Comparison of ENCODE assay signal across 1 cellular context in the genomic region with DNA sequence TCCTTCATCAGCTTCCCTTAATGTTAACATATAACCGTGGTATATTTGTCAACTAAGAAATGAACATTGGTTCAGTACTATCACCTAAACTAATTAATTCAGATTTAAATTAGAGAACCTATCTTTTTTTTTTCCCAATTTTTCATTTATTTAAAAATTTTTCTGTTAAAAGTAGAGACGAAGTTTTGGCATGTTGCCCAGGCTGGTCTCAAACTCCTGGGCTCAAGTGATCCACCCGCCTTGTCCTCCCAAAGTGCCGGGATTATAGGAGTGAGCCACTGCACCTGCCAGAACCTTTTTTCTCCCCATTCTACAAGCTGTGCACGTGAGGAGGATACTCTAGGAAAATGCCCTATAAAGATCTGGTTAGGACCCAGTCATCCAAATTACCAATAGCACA.
TF ChIP-seq lines count a peak whose summit lies in the region.

No MANE protein-coding gene starts in this region.

TF ChIP-seq in K562, 482 proteins besides CTCF, POLR2A, EP300 and RAD21:
- no peak for TF ChIP-seq XRCC3 (IDR thresholded peaks at IDR 0.05)
- no peak for TF ChIP-seq HCFC1 (IDR thresholded peaks at IDR 0.05; ENCODE audit: low read depth, low read length)
- TF ChIP-seq, protein P1, sequence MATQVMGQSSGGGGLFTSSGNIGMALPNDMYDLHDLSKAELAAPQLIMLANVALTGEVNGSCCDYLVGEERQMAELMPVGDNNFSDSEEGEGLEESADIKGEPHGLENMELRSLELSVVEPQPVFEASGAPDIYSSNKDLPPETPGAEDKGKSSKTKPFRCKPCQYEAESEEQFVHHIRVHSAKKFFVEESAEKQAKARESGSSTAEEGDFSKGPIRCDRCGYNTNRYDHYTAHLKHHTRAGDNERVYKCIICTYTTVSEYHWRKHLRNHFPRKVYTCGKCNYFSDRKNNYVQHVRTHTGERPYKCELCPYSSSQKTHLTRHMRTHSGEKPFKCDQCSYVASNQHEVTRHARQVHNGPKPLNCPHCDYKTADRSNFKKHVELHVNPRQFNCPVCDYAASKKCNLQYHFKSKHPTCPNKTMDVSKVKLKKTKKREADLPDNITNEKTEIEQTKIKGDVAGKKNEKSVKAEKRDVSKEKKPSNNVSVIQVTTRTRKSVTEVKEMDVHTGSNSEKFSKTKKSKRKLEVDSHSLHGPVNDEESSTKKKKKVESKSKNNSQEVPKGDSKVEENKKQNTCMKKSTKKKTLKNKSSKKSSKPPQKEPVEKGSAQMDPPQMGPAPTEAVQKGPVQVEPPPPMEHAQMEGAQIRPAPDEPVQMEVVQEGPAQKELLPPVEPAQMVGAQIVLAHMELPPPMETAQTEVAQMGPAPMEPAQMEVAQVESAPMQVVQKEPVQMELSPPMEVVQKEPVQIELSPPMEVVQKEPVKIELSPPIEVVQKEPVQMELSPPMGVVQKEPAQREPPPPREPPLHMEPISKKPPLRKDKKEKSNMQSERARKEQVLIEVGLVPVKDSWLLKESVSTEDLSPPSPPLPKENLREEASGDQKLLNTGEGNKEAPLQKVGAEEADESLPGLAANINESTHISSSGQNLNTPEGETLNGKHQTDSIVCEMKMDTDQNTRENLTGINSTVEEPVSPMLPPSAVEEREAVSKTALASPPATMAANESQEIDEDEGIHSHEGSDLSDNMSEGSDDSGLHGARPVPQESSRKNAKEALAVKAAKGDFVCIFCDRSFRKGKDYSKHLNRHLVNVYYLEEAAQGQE (CRISPR knock-in tag; IDR thresholded peaks at IDR 0.05; ENCODE audit: low read depth), result no peak
- no peak for TF ChIP-seq ZNF324 (CRISPR knock-in tag; IDR thresholded peaks at IDR 0.05)
- peak; percentile 61 for TF ChIP-seq NFIC (IDR thresholded peaks at IDR 0.05)
- TF ChIP-seq STAT5B (CRISPR knock-in tag; IDR thresholded peaks at IDR 0.05), result no peak
- no peak for TF ChIP-seq STAT5A (IDR thresholded peaks at IDR 0.05; ENCODE audit: borderline replicate concordance, low read length)
